Comparison of ENCODE assay signal across 18 cellular contexts in genomic region chr5:55416306-55416705, GRCh38.
DNase-seq lines count a peak whose midpoint lies in the region; ATAC-seq, FAIRE-seq and TF ChIP-seq lines count a peak whose summit lies in the region.
"Had no signal": no experiment of that assay in that cellular context is flagged by ENCODE, and none has a peak within 500 bp of the region (broad histone marks: within the 10 kb centered on the region; RNA-seq: fewer than 3 reads in every experiment).

No MANE protein-coding gene starts in this region.

- no peaks in the 10 kb centered on the region for H3K27me3 ChIP-seq in PC-3 (ENCODE audit: low read length)
- H3K27me3 ChIP-seq: BE2C had no signal

- TF ChIP-seq POLR2A in H54 (IDR thresholded peaks at IDR 0.05; ENCODE audit: low read depth, low read length): no peak

- intact Hi-C loops in PC-3 (cut with micrococcal nuclease): no loop called here

- H3K9ac ChIP-seq in SK-N-MC (ENCODE audit: insufficient read length) (no peak overlapping the region), PC-3 (ENCODE audit: low read length) (no peak overlapping the region)

- no peaks in the 10 kb centered on the region for H3K9me2 ChIP-seq in PC-3 (replicated peaks; ENCODE audit: low read length)

- H3K27ac ChIP-seq in SK-N-MC (peak overlapping the region; percentile 74), PC-3 (ENCODE audit: low read length) (no peak overlapping the region)

- H3K4me3 ChIP-seq in SK-N-MC (peak overlapping the region; percentile 43), fibroblast of mammary gland (ENCODE audit: control insufficient read depth, low read depth, low read length) (no peak overlapping the region), PC-3 (ENCODE audit: low read length) (no peak overlapping the region)
- H3K4me3 ChIP-seq: GM12878 had no signal

- peaks cover 10% of the 10 kb centered on the region; the same call in 1 of the 2 replicates for H3K4me1 ChIP-seq in PC-3 (ENCODE audit: insufficient read depth, low read length)
- H3K4me1 ChIP-seq: BE2C had no signal

- H2AFZ ChIP-seq in PC-3 (ENCODE audit: low read length): no peak overlapping the region

- peaks cover 50% of the 10 kb centered on the region for H3K36me3 ChIP-seq in SK-N-MC (ENCODE audit: insufficient read depth, low read length)
- H3K36me3 ChIP-seq in PC-3 (ENCODE audit: low read depth, low read length): 0 out of 2 replicates have a peak, but pooled peaks cover 4% of the 10 kb centered on the region

- H3K4me2 ChIP-seq in PC-3 (ENCODE audit: low read length): no peak overlapping the region

- POLR2A ChIA-PET in PC-3 (lab: Charles Lee; ENCODE audit: unreplicated experiment): no interaction called here

- no peaks in the 10 kb centered on the region for H4K20me1 ChIP-seq in PC-3 (ENCODE audit: low read length)

- H3K9me3 ChIP-seq in SK-N-MC (ENCODE audit: low read depth, low read length) (no peaks in the 10 kb centered on the region), PC-3 (ENCODE audit: low read length) (no peaks in the 10 kb centered on the region)
- H3K9me3 ChIP-seq: BE2C had no signal

- H3K79me2 ChIP-seq in PC-3 (ENCODE audit: low read length): no peaks in the 10 kb centered on the region

- DNase-seq in H54 (ENCODE audit: insufficient read length, low spot score) (no peak), SK-N-MC (ENCODE audit: low read depth, low spot score) (no peak), fibroblast of mammary gland (ENCODE audit: low read depth) (peak; percentile 57), stromal cell of bone marrow (ENCODE audit: low read depth) (peak; percentile 36), Ammon's horn (ENCODE audit: low spot score) (no peak), PC-3 (no peak)
- DNase-seq: BE2C; CD4-positive, alpha-beta memory T cell; DMS79; KBM-7; NCI-H1092; NCI-H146; NCI-H2081 treated with DMSO at 0.1 percent for 48 hours; NCI-H524; SHP77 treated with DMSO at 0.1 percent for 48 hours had no signal

- ATAC-seq in GM19467 (IDR thresholded peaks at IDR 0.05; ENCODE audit: unreplicated experiment): no peak
- ATAC-seq in PC-3: no peak
- ATAC-seq: GM12878 had no signal

- TF ChIP-seq CTCF in fibroblast of mammary gland (conservative IDR thresholded peaks at IDR 0.05; ENCODE audit: control insufficient read depth, insufficient read depth, low read depth, low read length): no peak
- TF ChIP-seq CTCF in PC-3 (conservative IDR thresholded peaks at IDR 0.05; ENCODE audit: low read depth, low read length): no peak

- BruUV-seq in PC-3 (replicated peaks; lab: Mats Ljungman, UMichigan): no TSS peak

- H3F3A ChIP-seq in PC-3 (ENCODE audit: low read length, unreplicated experiment): no peaks in the 10 kb centered on the region

- CTCF ChIA-PET in PC-3 (lab: Charles Lee): interaction anchor here (0.7 kb wide), 1 partner anchor 10 kb away, joined by 5 read pairs; no protein-coding TSS in a partner anchor

- peak; percentile 43 for FAIRE-seq in H54 (lab: Jason Lieb, UNC)
- FAIRE-seq: GM12878, RCC 7860 had no signal

Comparison
In these comparisons a context has a peak if more than half of its experiments do, and no peak if none do; other contexts are left out.
1. DNase-seq: peak in fibroblast of mammary gland (single experiment) and stromal cell of bone marrow (single experiment); none in H54 (single experiment), SK-N-MC (single experiment), Ammon's horn (single experiment) and PC-3 (single experiment).